1 cellular context compared by ENCODE assay signal in genomic region chr2:60565472-60565871, GRCh38.
TF ChIP-seq lines count a peak whose summit lies in the region.

No MANE protein-coding gene starts in this region.

TF ChIP-seq in GM12878, 131 proteins besides CTCF, POLR2A, EP300 and RAD21 (continued from another document):
- TF ChIP-seq RBBP5 (conservative IDR thresholded peaks at IDR 0.05) = no peak
- peak; percentile 37; the same call in 1 of the 2 replicates for TF ChIP-seq SMC3 (IDR thresholded peaks at IDR 0.05; ENCODE audit: borderline replicate concordance, low read length)
- no peak for TF ChIP-seq E4F1 (IDR thresholded peaks at IDR 0.05; ENCODE audit: borderline replicate concordance, partially characterized antibody)
